In genomic region chr3:74349035-74349434, GRCh38 we compare ENCODE assay signal across 18 cellular contexts.
DNase-seq lines count a peak whose midpoint lies in the region; ATAC-seq and TF ChIP-seq lines count a peak whose summit lies in the region.
"Had no signal": no experiment of that assay in that cellular context is flagged by ENCODE, and none has a peak within 500 bp of the region (broad histone marks: within the 10 kb centered on the region; RNA-seq: fewer than 3 reads in every experiment).

No MANE protein-coding gene starts in this region.

- DNase-seq in LNCaP clone FGC (ENCODE audit: low read depth) (peak; percentile 54), left kidney (ENCODE audit: low read depth, low spot score) (peak; percentile 66), progenitor cell of endocrine pancreas (ENCODE audit: low spot score, unreplicated experiment) (no peak), SHP77 (lab: John Stamatoyannopoulos, UW) (no peak), C1 segment of cervical spinal cord (lab: John Stamatoyannopoulos, UW) (no peak)
- DNase-seq in effector memory CD8-positive, alpha-beta T cell, result no peak
- DNase-seq: Calu3; CD4-positive, alpha-beta memory T cell; COR-L47; DMS153; DND-41; GDM1; GOT3; HFFc6 had no signal

- ATAC-seq in effector memory CD8-positive, alpha-beta T cell (replicated peaks), result no peak
- ATAC-seq: GM12878 had no signal

- no peak overlapping the region for H3K4me3 Mint-ChIP-seq in progenitor cell of endocrine pancreas (ENCODE audit: low read depth)
- H3K4me3 Mint-ChIP-seq in effector memory CD8-positive, alpha-beta T cell, result no peak overlapping the region
- H3K4me3 Mint-ChIP-seq: CD4-positive, alpha-beta memory T cell; HFFc6 had no signal

- H3K36me3 Mint-ChIP-seq in progenitor cell of endocrine pancreas (ENCODE audit: insufficient read depth), result peaks cover 3% of the 10 kb centered on the region
- no peaks in the 10 kb centered on the region for H3K36me3 Mint-ChIP-seq in effector memory CD8-positive, alpha-beta T cell (ENCODE audit: insufficient read depth)
- H3K36me3 Mint-ChIP-seq: CD4-positive, alpha-beta memory T cell had no signal

- peaks cover 13% of the 10 kb centered on the region for H3K4me1 Mint-ChIP-seq in progenitor cell of endocrine pancreas (ENCODE audit: low read depth)
- no peaks in the 10 kb centered on the region for H3K4me1 Mint-ChIP-seq in effector memory CD8-positive, alpha-beta T cell (ENCODE audit: low read depth in 2 of 2)
- H3K4me1 Mint-ChIP-seq: CD4-positive, alpha-beta memory T cell had no signal

- no peak overlapping the region for H3K4me3 ChIP-seq in LNCaP clone FGC (ENCODE audit: low read depth, low read length)
- H3K4me3 ChIP-seq: GM12878, HAP-1 had no signal

- H3K9me3 Mint-ChIP-seq in progenitor cell of endocrine pancreas (ENCODE audit: low read depth), result peaks cover 4% of the 10 kb centered on the region
- H3K9me3 Mint-ChIP-seq in effector memory CD8-positive, alpha-beta T cell, result peaks cover 15 to 26% of the 10 kb centered on the region in 2 donors
- H3K9me3 Mint-ChIP-seq: HFFc6 had no signal

- peak overlapping the region; percentile 62 for H3K27ac ChIP-seq in VCaP
- H3K27ac ChIP-seq: C4-2B had no signal

- H3K27ac Mint-ChIP-seq in progenitor cell of endocrine pancreas, result peak overlapping the region; percentile 3
- no peak overlapping the region for H3K27ac Mint-ChIP-seq in effector memory CD8-positive, alpha-beta T cell
- H3K27ac Mint-ChIP-seq: CD4-positive, alpha-beta memory T cell; HFFc6 had no signal

- no peaks in the 10 kb centered on the region for H3K27me3 Mint-ChIP-seq in progenitor cell of endocrine pancreas
- H3K27me3 Mint-ChIP-seq in effector memory CD8-positive, alpha-beta T cell, result no peaks in the 10 kb centered on the region
- H3K27me3 Mint-ChIP-seq: CD4-positive, alpha-beta memory T cell had no signal

- TF ChIP-seq CTCF in LNCaP clone FGC (IDR thresholded peaks at IDR 0.05; ENCODE audit: control insufficient read depth, extremely low read depth, insufficient read depth) (no peak), VCaP (conservative IDR thresholded peaks at IDR 0.05) (no peak), progenitor cell of endocrine pancreas (IDR thresholded peaks at IDR 0.05; ENCODE audit: unreplicated experiment) (no peak)

Comparison
In these comparisons a context has a peak if more than half of its experiments do, and no peak if none do; other contexts are left out.
1. DNase-seq: peak in LNCaP clone FGC (single experiment) and left kidney (single experiment); none in progenitor cell of endocrine pancreas (single experiment), effector memory CD8-positive, alpha-beta T cell (0 of 3), SHP77 (0 of 2) and C1 segment of cervical spinal cord (0 of 14).